Comparison of ENCODE assay signal across 1 cellular context in the genomic region with DNA sequence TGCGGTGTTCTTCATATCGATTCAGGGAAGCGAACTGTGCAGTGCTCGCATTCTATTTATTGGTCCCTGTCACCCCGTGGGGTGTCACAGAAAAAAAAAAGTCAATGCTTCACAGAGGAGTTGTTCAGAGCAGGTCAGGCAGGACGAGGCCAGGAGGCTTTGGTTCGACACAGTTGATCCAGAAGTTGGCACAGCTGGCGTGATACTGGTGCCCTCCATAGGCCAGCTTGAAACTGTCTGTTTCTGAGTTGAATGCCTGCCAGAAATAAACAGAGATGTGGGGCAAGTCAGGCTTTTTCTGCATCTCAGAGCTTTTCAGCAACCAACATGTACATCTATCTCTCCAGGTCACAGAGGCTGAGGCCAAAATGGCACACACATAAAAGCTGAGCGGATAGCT.
TF ChIP-seq lines count a peak whose summit lies in the region.

No MANE protein-coding gene starts in this region.

TF ChIP-seq in HCT116, 20 proteins besides CTCF, POLR2A, EP300 and RAD21 (continued from another document):
- TF ChIP-seq, protein P1, sequence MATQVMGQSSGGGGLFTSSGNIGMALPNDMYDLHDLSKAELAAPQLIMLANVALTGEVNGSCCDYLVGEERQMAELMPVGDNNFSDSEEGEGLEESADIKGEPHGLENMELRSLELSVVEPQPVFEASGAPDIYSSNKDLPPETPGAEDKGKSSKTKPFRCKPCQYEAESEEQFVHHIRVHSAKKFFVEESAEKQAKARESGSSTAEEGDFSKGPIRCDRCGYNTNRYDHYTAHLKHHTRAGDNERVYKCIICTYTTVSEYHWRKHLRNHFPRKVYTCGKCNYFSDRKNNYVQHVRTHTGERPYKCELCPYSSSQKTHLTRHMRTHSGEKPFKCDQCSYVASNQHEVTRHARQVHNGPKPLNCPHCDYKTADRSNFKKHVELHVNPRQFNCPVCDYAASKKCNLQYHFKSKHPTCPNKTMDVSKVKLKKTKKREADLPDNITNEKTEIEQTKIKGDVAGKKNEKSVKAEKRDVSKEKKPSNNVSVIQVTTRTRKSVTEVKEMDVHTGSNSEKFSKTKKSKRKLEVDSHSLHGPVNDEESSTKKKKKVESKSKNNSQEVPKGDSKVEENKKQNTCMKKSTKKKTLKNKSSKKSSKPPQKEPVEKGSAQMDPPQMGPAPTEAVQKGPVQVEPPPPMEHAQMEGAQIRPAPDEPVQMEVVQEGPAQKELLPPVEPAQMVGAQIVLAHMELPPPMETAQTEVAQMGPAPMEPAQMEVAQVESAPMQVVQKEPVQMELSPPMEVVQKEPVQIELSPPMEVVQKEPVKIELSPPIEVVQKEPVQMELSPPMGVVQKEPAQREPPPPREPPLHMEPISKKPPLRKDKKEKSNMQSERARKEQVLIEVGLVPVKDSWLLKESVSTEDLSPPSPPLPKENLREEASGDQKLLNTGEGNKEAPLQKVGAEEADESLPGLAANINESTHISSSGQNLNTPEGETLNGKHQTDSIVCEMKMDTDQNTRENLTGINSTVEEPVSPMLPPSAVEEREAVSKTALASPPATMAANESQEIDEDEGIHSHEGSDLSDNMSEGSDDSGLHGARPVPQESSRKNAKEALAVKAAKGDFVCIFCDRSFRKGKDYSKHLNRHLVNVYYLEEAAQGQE (IDR thresholded peaks at IDR 0.05; ENCODE audit: low read depth) = no peak
- TF ChIP-seq YY1 (IDR thresholded peaks at IDR 0.05; ENCODE audit: extremely low read depth, insufficient replicate concordance, low read depth, low read length) (no peak), JUND (IDR thresholded peaks at IDR 0.05) (no peak), EGR1 (IDR thresholded peaks at IDR 0.05; ENCODE audit: low read depth) (no peak), ELF1 (IDR thresholded peaks at IDR 0.05; ENCODE audit: borderline replicate concordance, low read depth) (no peak), SRF (IDR thresholded peaks at IDR 0.05; ENCODE audit: low read depth) (no peak)
- TF ChIP-seq, protein P2, sequence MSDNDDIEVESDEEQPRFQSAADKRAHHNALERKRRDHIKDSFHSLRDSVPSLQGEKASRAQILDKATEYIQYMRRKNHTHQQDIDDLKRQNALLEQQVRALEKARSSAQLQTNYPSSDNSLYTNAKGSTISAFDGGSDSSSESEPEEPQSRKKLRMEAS (IDR thresholded peaks at IDR 0.05) = no peak
TF ChIP-seq in HCT116: peak in this region for 0.
